In the genomic region with DNA sequence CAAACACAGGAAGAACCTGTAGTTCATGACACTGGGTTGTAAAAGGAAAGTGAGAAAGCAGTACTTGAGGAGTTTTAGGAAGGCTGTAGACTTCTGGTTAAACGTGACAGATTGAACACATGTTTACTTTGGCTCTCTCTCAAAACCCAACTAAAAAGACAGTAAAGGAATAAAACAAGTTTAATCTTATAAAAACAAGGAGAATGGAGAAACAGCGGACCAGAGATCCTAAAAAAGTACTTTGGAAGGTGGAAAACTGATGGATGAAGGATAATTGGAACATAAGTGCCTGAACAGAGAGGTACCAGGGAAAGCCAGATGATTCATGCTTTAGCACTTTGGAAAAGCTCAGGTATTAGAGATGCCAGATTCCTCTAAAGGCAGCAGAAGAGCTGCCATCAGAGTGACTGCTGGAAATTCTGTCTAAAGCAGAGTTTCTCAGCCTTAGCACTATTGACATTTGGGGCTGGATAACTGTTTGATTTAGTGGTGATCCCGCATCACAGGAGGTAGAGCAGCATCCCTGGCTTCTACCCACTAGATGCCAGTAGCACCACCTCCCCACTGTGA, we compare ENCODE assay signal across 16 cellular contexts.
"Had no signal": no experiment of that assay in that cellular context is flagged by ENCODE, and none has a peak within 500 bp of the region (broad histone marks: within the 10 kb centered on the region; RNA-seq: fewer than 3 reads in every experiment).

No MANE protein-coding gene starts in this region.

- H3K36me3 ChIP-seq: brain microvascular endothelial cell had no signal

- ATAC-seq: activated CD8-positive, alpha-beta T cell treated with anti-CD3 and anti-CD28 coated beads, Interleukin-2, amount 10 ng/mL, durations not matched to agents 7 days and 5 days; activated T-cell treated with anti-CD3 and anti-CD28 coated beads, Interleukin-2, amount 50 U/mL, for 72 hours; left colon; natural killer cell; stimulated activated effector memory CD8-positive, alpha-beta T cell treated with anti-CD3 and anti-CD28 coated beads, Interleukin-12 subunit alpha, Interleukin-12 subunit beta, amount 100 ng/mL, for 72 hours; T-helper 17 cell had no signal

- H3K27me3 ChIP-seq: brain microvascular endothelial cell had no signal

- H3K27ac ChIP-seq: brain microvascular endothelial cell had no signal

- DNase-seq: activated B cell treated with CpG ODN at 0.5 μM for 24 hours; activated CD4-positive, alpha-beta T cell treated with anti-CD3 and anti-CD28 coated beads, Interleukin-2, amount 10 ng/mL, durations not matched to agents 24 days and 14 days; activated CD8-positive, alpha-beta memory T cell treated with anti-CD3 and anti-CD28 coated beads, Interleukin-2, amount 50 U/mL, for 4 hours; activated CD8-positive, alpha-beta T cell treated with anti-CD3 and anti-CD28 coated beads, Interleukin-2, amount 10 ng/mL, durations not matched to agents 7 days and 5 days; activated gamma-delta T cell treated with Interleukin-2 at 50 U/mL for 16 hours; activated T-cell treated with anti-CD3 and anti-CD28 coated beads, Interleukin-2, amount 50 U/mL, for 72 hours; amygdala; brain microvascular endothelial cell; effector CD8-positive, alpha-beta T cell; head of caudate nucleus; left colon; natural killer cell; posterior cingulate gyrus; retina; T-helper 17 cell had no signal
